In genomic region chr19:45809643-45810159, GRCh38 we compare ENCODE assay signal across 9 cellular contexts. TPM values are rescaled to one million over a fixed set of nuclear protein-coding genes. Genes with fewer than 3 reads are reported as not detected.
A peak's percentile ranks its signal among the peaks of the same experiment; 100 is the strongest.
DNase-seq lines count a peak whose midpoint lies in the region; ATAC-seq and TF ChIP-seq lines count a peak whose summit lies in the region.
"Had no signal": no experiment of that assay in that cellular context is flagged by ENCODE, and none has a peak within 500 bp of the region (broad histone marks: within the 10 kb centered on the region; RNA-seq: fewer than 3 reads in every experiment).

No MANE protein-coding gene starts in this region.

- peaks cover 0 to 5% (median 0%) of the 10 kb centered on the region in 3 donors for H3K36me3 ChIP-seq in tibial artery

- CTCF ChIA-PET in activated CD4-positive, alpha-beta memory T cell treated with anti-CD3 and anti-CD28 coated beads, Interleukin-2, amount 10 ng/mL, durations not matched to agents 7 days and 5 days (lab: Charles Lee): interaction anchor here (1.4 kb wide), 1 partner anchor 41 kb away, joined by 6 read pairs; the partner anchor contains the start of gene SIX5
- CTCF ChIA-PET in activated CD4-positive, alpha-beta memory T cell treated with anti-CD3 and anti-CD28 coated beads for 36 hours (lab: Charles Lee): no interaction called here
- CTCF ChIA-PET in activated CD4-positive, alpha-beta T cell treated with anti-CD3 and anti-CD28 coated beads, Interleukin-2, amount 10 ng/mL, durations not matched to agents 7 days and 5 days (lab: Charles Lee): interaction anchor here (1.2 to 2.4 kb wide), 3 partner anchors 11 to 41 kb away, joined by 3 to 11 read pairs (median 3); partner anchors contain the start of gene SIX5

- H3K9me3 ChIP-seq in tibial artery: no peaks in the 10 kb centered on the region

- H3K4me3 ChIP-seq in choroid plexus epithelial cell (ENCODE audit: low read depth, low read length): no peak overlapping the region
- H3K4me3 ChIP-seq in tibial artery: no peak overlapping the region

- H3K4me1 Mint-ChIP-seq in activated CD4-positive, alpha-beta memory T cell treated with anti-CD3 and anti-CD28 coated beads, Interleukin-2, amount 10 ng/mL, durations not matched to agents 7 days and 5 days: peaks cover 14% of the 10 kb centered on the region
- peaks cover 6% of the 10 kb centered on the region for H3K4me1 Mint-ChIP-seq in activated CD4-positive, alpha-beta memory T cell treated with anti-CD3 and anti-CD28 coated beads for 36 hours (ENCODE audit: low read depth)
- peaks cover 11% of the 10 kb centered on the region for H3K4me1 Mint-ChIP-seq in activated CD4-positive, alpha-beta T cell treated with anti-CD3 and anti-CD28 coated beads, Interleukin-2, amount 10 ng/mL, durations not matched to agents 7 days and 5 days

- H3K4me1 ChIP-seq in tibial artery: peaks cover 0 to 5% (median 2%) of the 10 kb centered on the region in 4 donors

- H3K27me3 Mint-ChIP-seq in activated CD4-positive, alpha-beta memory T cell treated with anti-CD3 and anti-CD28 coated beads, Interleukin-2, amount 10 ng/mL, durations not matched to agents 7 days and 5 days: peaks cover 7% of the 10 kb centered on the region
- H3K27me3 Mint-ChIP-seq in activated CD4-positive, alpha-beta memory T cell treated with anti-CD3 and anti-CD28 coated beads for 36 hours: no peaks in the 10 kb centered on the region
- peaks cover 7% of the 10 kb centered on the region for H3K27me3 Mint-ChIP-seq in activated CD4-positive, alpha-beta T cell treated with anti-CD3 and anti-CD28 coated beads, Interleukin-2, amount 10 ng/mL, durations not matched to agents 7 days and 5 days

- POLR2A ChIA-PET in activated CD4-positive, alpha-beta memory T cell treated with anti-CD3 and anti-CD28 coated beads, Interleukin-2, amount 10 ng/mL, durations not matched to agents 7 days and 5 days (lab: Charles Lee): no interaction called here
- POLR2A ChIA-PET in activated CD4-positive, alpha-beta memory T cell treated with anti-CD3 and anti-CD28 coated beads for 36 hours (lab: Charles Lee): no interaction called here
- POLR2A ChIA-PET in activated CD4-positive, alpha-beta T cell treated with anti-CD3 and anti-CD28 coated beads, Interleukin-2, amount 10 ng/mL, durations not matched to agents 7 days and 5 days (lab: Charles Lee): no interaction called here

- ATAC-seq in GM19351 (IDR thresholded peaks at IDR 0.05; ENCODE audit: unreplicated experiment): no peak

- H3K27ac ChIP-seq in tibial artery: no peak overlapping the region

- TF ChIP-seq CTCF in choroid plexus epithelial cell (conservative IDR thresholded peaks at IDR 0.05; ENCODE audit: low read depth, low read length) (no peak), tibial artery (IDR thresholded peaks at IDR 0.05) (no peak)

- DNase-seq in activated CD4-positive, alpha-beta memory T cell treated with anti-CD3 and anti-CD28 coated beads, Interleukin-2, amount 10 ng/mL, durations not matched to agents 7 days and 5 days: no peak
- DNase-seq in activated CD4-positive, alpha-beta memory T cell treated with anti-CD3 and anti-CD28 coated beads for 36 hours: no peak
- DNase-seq in NCI-H345 (lab: John Stamatoyannopoulos, UW) (peak; percentile 68), choroid plexus epithelial cell (ENCODE audit: low read depth) (peak; percentile 85), smooth muscle cell of the brain vasculature (ENCODE audit: low read depth, low spot score) (peak; percentile 40), tibial artery (no peak)
- no peak for DNase-seq in activated CD4-positive, alpha-beta T cell treated with anti-CD3 and anti-CD28 coated beads, Interleukin-2, amount 10 ng/mL, durations not matched to agents 7 days and 5 days

- H3K27me3 ChIP-seq in tibial artery: no peaks in the 10 kb centered on the region

- H3K9me3 Mint-ChIP-seq in activated CD4-positive, alpha-beta memory T cell treated with anti-CD3 and anti-CD28 coated beads, Interleukin-2, amount 10 ng/mL, durations not matched to agents 7 days and 5 days: no peaks in the 10 kb centered on the region
- H3K9me3 Mint-ChIP-seq in activated CD4-positive, alpha-beta memory T cell treated with anti-CD3 and anti-CD28 coated beads for 36 hours: no peaks in the 10 kb centered on the region
- H3K9me3 Mint-ChIP-seq in activated CD4-positive, alpha-beta T cell treated with anti-CD3 and anti-CD28 coated beads, Interleukin-2, amount 10 ng/mL, durations not matched to agents 7 days and 5 days: no peaks in the 10 kb centered on the region

- no peak overlapping the region for H3K4me3 Mint-ChIP-seq in activated CD4-positive, alpha-beta memory T cell treated with anti-CD3 and anti-CD28 coated beads, Interleukin-2, amount 10 ng/mL, durations not matched to agents 7 days and 5 days
- no peak overlapping the region for H3K4me3 Mint-ChIP-seq in activated CD4-positive, alpha-beta memory T cell treated with anti-CD3 and anti-CD28 coated beads for 36 hours
- no peak overlapping the region for H3K4me3 Mint-ChIP-seq in activated CD4-positive, alpha-beta T cell treated with anti-CD3 and anti-CD28 coated beads, Interleukin-2, amount 10 ng/mL, durations not matched to agents 7 days and 5 days

- H3K36me3 Mint-ChIP-seq in activated CD4-positive, alpha-beta memory T cell treated with anti-CD3 and anti-CD28 coated beads, Interleukin-2, amount 10 ng/mL, durations not matched to agents 7 days and 5 days (ENCODE audit: low read depth): no peaks in the 10 kb centered on the region
- peaks cover 2% of the 10 kb centered on the region for H3K36me3 Mint-ChIP-seq in activated CD4-positive, alpha-beta memory T cell treated with anti-CD3 and anti-CD28 coated beads for 36 hours
- H3K36me3 Mint-ChIP-seq in activated CD4-positive, alpha-beta T cell treated with anti-CD3 and anti-CD28 coated beads, Interleukin-2, amount 10 ng/mL, durations not matched to agents 7 days and 5 days (ENCODE audit: low read depth): no peaks in the 10 kb centered on the region

- intact Hi-C loops in activated CD4-positive, alpha-beta memory T cell treated with anti-CD3 and anti-CD28 coated beads for 36 hours (cut with micrococcal nuclease): no loop called here
- intact Hi-C loops in tibial artery (cut with DNase I; ENCODE audit: low total_unique reads): no loop called here

- H3K27ac Mint-ChIP-seq in activated CD4-positive, alpha-beta memory T cell treated with anti-CD3 and anti-CD28 coated beads, Interleukin-2, amount 10 ng/mL, durations not matched to agents 7 days and 5 days: peak overlapping the region; percentile 32
- H3K27ac Mint-ChIP-seq in activated CD4-positive, alpha-beta memory T cell treated with anti-CD3 and anti-CD28 coated beads for 36 hours: no peak overlapping the region
- no peak overlapping the region for H3K27ac Mint-ChIP-seq in activated CD4-positive, alpha-beta T cell treated with anti-CD3 and anti-CD28 coated beads, Interleukin-2, amount 10 ng/mL, durations not matched to agents 7 days and 5 days

RNA-seq across cellular contexts. Expression of gene RSPH6A, which starts 5.4 kb away (rescaled TPM):
- total RNA-seq in activated CD4-positive, alpha-beta memory T cell treated with anti-CD3 and anti-CD28 coated beads, Interleukin-2, amount 10 ng/mL, durations not matched to agents 7 days and 5 days: under 1 TPM; 0.25 to 0.30 TPM
- total RNA-seq in activated CD4-positive, alpha-beta memory T cell treated with anti-CD3 and anti-CD28 coated beads for 36 hours: under 1 TPM; 0.12 to 0.19 TPM
- under 1 TPM; 0.42 to 0.57 TPM for total RNA-seq in activated CD4-positive, alpha-beta T cell treated with anti-CD3 and anti-CD28 coated beads, Interleukin-2, amount 10 ng/mL, durations not matched to agents 7 days and 5 days
- total RNA-seq: urinary bladder had no signal

RNA-seq across cellular contexts. Expression of gene DMWD, which starts 17.1 kb away (rescaled TPM):
- total RNA-seq in activated CD4-positive, alpha-beta memory T cell treated with anti-CD3 and anti-CD28 coated beads, Interleukin-2, amount 10 ng/mL, durations not matched to agents 7 days and 5 days: 10 to 100 TPM; 63.1 to 65.4 TPM
- total RNA-seq in activated CD4-positive, alpha-beta memory T cell treated with anti-CD3 and anti-CD28 coated beads for 36 hours: 10 to 100 TPM; 43.1 to 45.8 TPM
- total RNA-seq in activated CD4-positive, alpha-beta T cell treated with anti-CD3 and anti-CD28 coated beads, Interleukin-2, amount 10 ng/mL, durations not matched to agents 7 days and 5 days: 10 to 100 TPM; 35.0 to 37.8 TPM

RNA-seq across cellular contexts. Expression of gene DMPK, which starts 27.4 kb away (rescaled TPM):
- total RNA-seq in activated CD4-positive, alpha-beta memory T cell treated with anti-CD3 and anti-CD28 coated beads, Interleukin-2, amount 10 ng/mL, durations not matched to agents 7 days and 5 days: 10 to 100 TPM; 29.5 to 32.5 TPM
- 10 to 100 TPM; 10.7 to 11.0 TPM for total RNA-seq in activated CD4-positive, alpha-beta memory T cell treated with anti-CD3 and anti-CD28 coated beads for 36 hours
- 10 to 100 TPM; 24.1 to 24.4 TPM for total RNA-seq in activated CD4-positive, alpha-beta T cell treated with anti-CD3 and anti-CD28 coated beads, Interleukin-2, amount 10 ng/mL, durations not matched to agents 7 days and 5 days

RNA-seq across cellular contexts. Expression of gene SIX5, which starts 40.6 kb away (rescaled TPM):
- 1 to 10 TPM; 1.6 to 1.7 TPM for total RNA-seq in activated CD4-positive, alpha-beta memory T cell treated with anti-CD3 and anti-CD28 coated beads, Interleukin-2, amount 10 ng/mL, durations not matched to agents 7 days and 5 days
- 1 to 10 TPM; 2.3 to 2.4 TPM for total RNA-seq in activated CD4-positive, alpha-beta memory T cell treated with anti-CD3 and anti-CD28 coated beads for 36 hours
- total RNA-seq in activated CD4-positive, alpha-beta T cell treated with anti-CD3 and anti-CD28 coated beads, Interleukin-2, amount 10 ng/mL, durations not matched to agents 7 days and 5 days: under 1 TPM; 0.64 to 0.85 TPM

RNA-seq across cellular contexts. Expression of gene SYMPK, which starts 53.2 kb away (rescaled TPM):
- total RNA-seq in activated CD4-positive, alpha-beta memory T cell treated with anti-CD3 and anti-CD28 coated beads, Interleukin-2, amount 10 ng/mL, durations not matched to agents 7 days and 5 days: 10 to 100 TPM; 88.3 to 89.2 TPM
- 10 to 100 TPM; 87.8 to 91.6 TPM for total RNA-seq in activated CD4-positive, alpha-beta memory T cell treated with anti-CD3 and anti-CD28 coated beads for 36 hours
- 10 to 100 TPM; 91.0 to 98.0 TPM for total RNA-seq in activated CD4-positive, alpha-beta T cell treated with anti-CD3 and anti-CD28 coated beads, Interleukin-2, amount 10 ng/mL, durations not matched to agents 7 days and 5 days

Comparison
In these comparisons a context has a peak if more than half of its experiments do, and no peak if none do; other contexts are left out.
1. DNase-seq: peak in NCI-H345 (single experiment), choroid plexus epithelial cell (single experiment) and smooth muscle cell of the brain vasculature (single experiment); none in activated CD4-positive, alpha-beta memory T cell treated with anti-CD3 and anti-CD28 coated beads, Interleukin-2, amount 10 ng/mL, durations not matched to agents 7 days and 5 days (single experiment), activated CD4-positive, alpha-beta memory T cell treated with anti-CD3 and anti-CD28 coated beads for 36 hours (single experiment), activated CD4-positive, alpha-beta T cell treated with anti-CD3 and anti-CD28 coated beads, Interleukin-2, amount 10 ng/mL, durations not matched to agents 7 days and 5 days (single experiment) and tibial artery (0 of 2).